In genomic region chr3:179071569-179072397, GRCh38 we compare ENCODE assay signal across 8 cellular contexts. TPM values are rescaled to one million over a fixed set of nuclear protein-coding genes. Genes with fewer than 3 reads are reported as not detected.
DNase-seq lines count a peak whose midpoint lies in the region; ATAC-seq, FAIRE-seq and TF ChIP-seq lines count a peak whose summit lies in the region.

Gene ZMAT3 (minus strand): TSS chr3:179071809. CDS start chr3:179067752, 4,057 bp downstream.

- H3K4me1 ChIP-seq in adrenal gland (replicated peaks in 1 of 2) (peaks cover 10 to 19% of the 10 kb centered on the region in 2 donors), psoas muscle (no peaks in the 10 kb centered on the region)

- intact Hi-C loops in adrenal gland (cut with DNase I) (no loop called here), left cardiac atrium (cut with DNase I) (loop anchor here (10.0 kb wide), 2 partner anchors 47 to 57 kb away; no protein-coding TSS in a partner anchor), psoas muscle (cut with DNase I) (loop anchor here in 1 of 2 donors (5.0 kb wide), 1 partner anchor 76 kb away; the partner anchor contains the start of gene PIK3CA)

- H3K36me3 ChIP-seq in adrenal gland (replicated peaks in 1 of 2) (no peaks in the 10 kb centered on the region), psoas muscle (ENCODE audit: insufficient read depth in 1 of 2, low read depth in 1 of 2) (peaks cover 0 to 7% of the 10 kb centered on the region in 2 donors)

- peaks cover 11% of the 10 kb centered on the region for H3K36me3 Mint-ChIP-seq in T-cell

- H3K4me3 ChIP-seq in GM12875 (ENCODE audit: low read depth, low read length) (peak within 1 kb of the TSS; percentile 96), adrenal gland (peak within 1 kb of the TSS; percentile 53 to 92 (median 75)), psoas muscle (peak within 1 kb of the TSS; percentile 90)

- WGBS in adrenal gland, 4 donors, result 0 to 1% (median 0%) methylated on average over 14 to 73 of the region's 73 CpGs
- WGBS in psoas muscle, 3 donors, result 1 to 2% (median 2%) methylated on average over 61 to 73 of the region's 73 CpGs

- ATAC-seq in HG02759 (IDR thresholded peaks at IDR 0.05; ENCODE audit: unreplicated experiment), result peak; percentile 76
- peak; percentile 85 to 90 (median 88) for ATAC-seq in T-cell (replicated peaks in 1 of 4)
- ATAC-seq in left cardiac atrium, result peak; percentile 97 to 99
- peak; percentile 97 to 99 (median 99) for ATAC-seq in psoas muscle

- TF ChIP-seq POLR2A in adrenal gland (IDR thresholded peaks at IDR 0.05), result peak; percentile 57 to 76

- DNase-seq in NCI-H1417 treated with DMSO at 0.1 percent for 48 hours (lab: John Stamatoyannopoulos, UW) (peak; percentile 59), T-cell (peak; percentile 60 to 86 (median 78)), adrenal gland (peak; percentile 85 to 91 (median 88)), left cardiac atrium (peak; percentile 93), psoas muscle (peak; percentile 88 to 94), urothelium cell line (ENCODE audit: low spot score) (peak; percentile 93)

- H3K27ac Mint-ChIP-seq in T-cell, result peak within 1 kb of the TSS; percentile 89 to 94

- no peaks in the 10 kb centered on the region for H3K27me3 Mint-ChIP-seq in T-cell

- CTCF ChIA-PET in T-cell (lab: Charles Lee), result interaction anchor here (0.8 to 1.4 kb wide), 3 partner anchors 27 to 56 kb away, joined by 3 to 5 read pairs (median 4); no protein-coding TSS in a partner anchor

- H3K9me3 Mint-ChIP-seq in T-cell, result no peaks in the 10 kb centered on the region

- H3K27ac ChIP-seq in adrenal gland, result peak within 1 kb of the TSS; percentile 67 to 97 (median 84)
- peak within 1 kb of the TSS; percentile 92 for H3K27ac ChIP-seq in psoas muscle

- peak; percentile 84 for FAIRE-seq in urothelium cell line (lab: Jason Lieb, UNC)

- H3K4me3 Mint-ChIP-seq in T-cell, result peak within 1 kb of the TSS; percentile 93 to 96 (median 94)

- H3K4me1 Mint-ChIP-seq in T-cell, result peaks cover 51 to 52% (median 52%) of the 10 kb centered on the region in 3 donors

- no peak for TF ChIP-seq CTCF in GM12875 (IDR thresholded peaks at IDR 0.05; ENCODE audit: borderline replicate concordance, insufficient read depth, low read depth, low read length)
- no peak for TF ChIP-seq CTCF in adrenal gland (IDR thresholded peaks at IDR 0.05)
- TF ChIP-seq CTCF in psoas muscle (IDR thresholded peaks at IDR 0.05), result no peak

- H3K9me3 ChIP-seq in adrenal gland (replicated peaks in 1 of 3), result no peaks in the 10 kb centered on the region
- no peaks in the 10 kb centered on the region for H3K9me3 ChIP-seq in psoas muscle

- POLR2A ChIA-PET in T-cell (lab: Charles Lee), result no interaction called here

- H3K27me3 ChIP-seq in adrenal gland (no peaks in the 10 kb centered on the region), psoas muscle (ENCODE audit: insufficient read depth in 3 of 3, low read length in 2 of 3) (no peaks in the 10 kb centered on the region)

RNA-seq across cellular contexts. Expression of gene ZMAT3, which starts in this region (rescaled TPM):
- total RNA-seq in T-cell (10 to 100 TPM; 17.6 to 24.2 (median 19.6) TPM), adrenal gland (10 to 100 TPM; 13.4 to 30.0 (median 19.9) TPM), left cardiac atrium (10 to 100 TPM; 13.9 to 17.1 TPM), psoas muscle (10 to 100 TPM in 2 of 4 donors, 1 to 10 TPM in 2; 6.7 to 12.7 (median 9.1) TPM)
- polyA plus RNA-seq in adrenal gland (1 to 10 TPM; 1.8 to 8.5 (median 4.0) TPM), psoas muscle (1 to 10 TPM; 2.0 to 4.7 (median 3.1) TPM)

Comparison
In these comparisons a context has a peak if more than half of its experiments do, and no peak if none do; other contexts are left out.
1. Peak in every context shown above with its lines: DNase-seq, ATAC-seq, H3K4me3 ChIP-seq and H3K27ac ChIP-seq.
2. intact Hi-C loops: an anchor here in left cardiac atrium (10.0 kb wide); none called in adrenal gland.